Comparison of ENCODE assay signal across 12 cellular contexts in genomic region chr10:25493122-25493893, GRCh38.
DNase-seq lines count a peak whose midpoint lies in the region; ATAC-seq, FAIRE-seq and TF ChIP-seq lines count a peak whose summit lies in the region.
"Had no signal": no experiment of that assay in that cellular context is flagged by ENCODE, and none has a peak within 500 bp of the region (broad histone marks: within the 10 kb centered on the region; RNA-seq: fewer than 3 reads in every experiment).

No MANE protein-coding gene starts in this region.

- H4K8ac ChIP-seq in mesenchymal stem cell (ENCODE audit: low read length) = no peak overlapping the region

- no peaks in the 10 kb centered on the region for H3K27me3 ChIP-seq in mesenchymal stem cell (ENCODE audit: control insufficient read depth in 1 of 2, insufficient read depth in 1 of 2, low read length in 2 of 2)

- peaks cover under 1% of the 10 kb centered on the region for H3K9me3 ChIP-seq in mesenchymal stem cell (ENCODE audit: control insufficient read depth, low read length)
- H3K9me3 ChIP-seq: Caco-2 had no signal

- no peak overlapping the region for H2BK5ac ChIP-seq in mesenchymal stem cell (ENCODE audit: low read depth, low read length, poor library complexity, severe bottlenecking)

- H3K4me1 ChIP-seq in mesenchymal stem cell (ENCODE audit: control insufficient read depth, insufficient read depth, low read depth, low read length) = no peaks in the 10 kb centered on the region

- H2BK120ac ChIP-seq in mesenchymal stem cell (ENCODE audit: low read depth, low read length) = no peak overlapping the region

- no peak overlapping the region for H3K4ac ChIP-seq in mesenchymal stem cell (ENCODE audit: low read depth in 1 of 2, low read length in 2 of 2)

- H3K18ac ChIP-seq in mesenchymal stem cell (ENCODE audit: low read depth in 1 of 2, low read length in 2 of 2) = no peak overlapping the region

- no peak overlapping the region for H3K23ac ChIP-seq in mesenchymal stem cell (ENCODE audit: low read length in 2 of 2)

- ATAC-seq in GM19452 (IDR thresholded peaks at IDR 0.05; ENCODE audit: unreplicated experiment) = no peak
- ATAC-seq: activated T-helper 17 cell treated with anti-CD3 and anti-CD28 coated beads, Interleukin-2, amount 50 U/mL, for 72 hours had no signal

- WGBS in mesenchymal stem cell = 0% methylated on average over 1 of the region's 4 CpGs

- in situ Hi-C loops in GM13977 (cut with MboI; ENCODE audit: low pct_unique_long_range_greater_than_20kb, low sequenced_read_pairs, unreplicated experiment) = no loop called here

- TF ChIP-seq CTCF in epithelial cell of proximal tubule (conservative IDR thresholded peaks at IDR 0.05; ENCODE audit: low read depth, low read length) (no peak), GM13977 (IDR thresholded peaks at IDR 0.05; ENCODE audit: extremely low read depth, insufficient read depth, missing control alignments) (no peak)

- no peak overlapping the region for H3K4me3 ChIP-seq in epithelial cell of proximal tubule (ENCODE audit: low read depth, low read length)
- H3K4me3 ChIP-seq in mesenchymal stem cell (ENCODE audit: insufficient read depth in 1 of 2, low read depth in 1 of 2, low read length in 2 of 2) = no peak overlapping the region

- peak; percentile 100 for FAIRE-seq in H54 (lab: Jason Lieb, UNC)

- TF ChIP-seq POLR2A in H54 (IDR thresholded peaks at IDR 0.05; ENCODE audit: low read depth, low read length) = no peak

- no peak overlapping the region for H4K91ac ChIP-seq in mesenchymal stem cell (ENCODE audit: low read length)

- H2AK5ac ChIP-seq in mesenchymal stem cell (ENCODE audit: low read length, severe bottlenecking) = no peak overlapping the region

- DNase-seq in H54 (ENCODE audit: insufficient read length, low spot score) = peak; percentile 44
- DNase-seq in OCI-M2 (lab: John Stamatoyannopoulos, UW; ENCODE audit: unreplicated experiment) = peak; percentile 24
- peak; percentile 22 for DNase-seq in epithelial cell of proximal tubule (ENCODE audit: low read depth)
- DNase-seq in mesenchymal stem cell = peak; percentile 86
- no peak for DNase-seq in DMS114 treated with DMSO at 0.1 percent for 48 hours (lab: John Stamatoyannopoulos, UW; ENCODE audit: unreplicated experiment)
- no peak for DNase-seq in GM13977 (ENCODE audit: low spot score)
- no peak for DNase-seq in activated T-cell treated with anti-CD3 and anti-CD28 coated beads, Interleukin-2, amount 50 U/mL, for 1 hour
- DNase-seq: NCI-H187 treated with DMSO at 0.1 percent for 48 hours, occipital lobe had no signal

- no peak overlapping the region for H3K27ac ChIP-seq in mesenchymal stem cell (ENCODE audit: low read length, poor library complexity, severe bottlenecking)

- no peak overlapping the region for H2BK12ac ChIP-seq in mesenchymal stem cell (ENCODE audit: low read length in 2 of 2)

- H2BK15ac ChIP-seq in mesenchymal stem cell (ENCODE audit: low read depth, poor library complexity, severe bottlenecking) = no peak overlapping the region

- H3K36me3 ChIP-seq in mesenchymal stem cell (ENCODE audit: control insufficient read depth in 1 of 2, insufficient read depth in 2 of 2, low read depth in 1 of 2, low read length in 2 of 2) = no peaks in the 10 kb centered on the region

- no peak overlapping the region for H3K4me2 ChIP-seq in mesenchymal stem cell (ENCODE audit: low read length, poor library complexity, severe bottlenecking)

- H3K79me1 ChIP-seq in mesenchymal stem cell (replicated peaks; ENCODE audit: low read length, poor library complexity, severe bottlenecking) = no peaks in the 10 kb centered on the region

- no peak overlapping the region for H3K9ac ChIP-seq in mesenchymal stem cell (ENCODE audit: low read length)

- H3K14ac ChIP-seq in mesenchymal stem cell (ENCODE audit: low read length in 2 of 2) = no peak overlapping the region

- no peak overlapping the region for H2AFZ ChIP-seq in mesenchymal stem cell (ENCODE audit: low read depth, low read length)

Comparison
In these comparisons a context has a peak if more than half of its experiments do, and no peak if none do; other contexts are left out.
1. DNase-seq: peak in H54 (single experiment), OCI-M2 (single experiment), epithelial cell of proximal tubule (single experiment) and mesenchymal stem cell (single experiment); none in DMS114 treated with DMSO at 0.1 percent for 48 hours (single experiment), GM13977 (single experiment) and activated T-cell treated with anti-CD3 and anti-CD28 coated beads, Interleukin-2, amount 50 U/mL, for 1 hour (single experiment).